Comparison of ENCODE assay signal across 8 cellular contexts in the genomic region with DNA sequence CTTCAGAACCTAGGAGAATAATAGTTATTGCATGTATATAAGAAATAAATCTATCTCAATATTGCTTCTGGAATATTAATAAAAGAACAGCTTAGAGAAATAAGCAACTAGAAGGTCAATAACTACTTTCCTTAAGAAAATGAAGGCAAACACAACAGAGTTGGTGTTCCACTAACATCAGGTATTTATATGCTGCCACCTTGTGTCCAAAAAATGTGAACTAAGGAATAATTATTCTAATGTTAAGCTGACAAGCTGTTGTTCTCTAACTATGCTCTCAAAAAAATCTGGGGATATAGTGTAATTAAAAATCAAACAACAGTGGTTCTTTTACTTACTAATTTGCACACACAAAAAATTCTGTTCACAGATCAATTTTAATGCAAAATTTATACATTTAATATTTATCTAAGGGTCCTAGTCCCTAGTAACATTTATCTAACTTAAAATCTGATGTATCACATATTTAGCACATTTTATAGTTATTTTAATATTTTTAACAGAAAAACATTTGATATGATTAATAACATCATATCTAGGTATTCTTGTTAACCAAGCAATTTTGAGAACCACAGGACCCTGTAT. TPM values are rescaled to one million over a fixed set of nuclear protein-coding genes. Genes with fewer than 3 reads are reported as not detected.
A peak's percentile ranks its signal among the peaks of the same experiment; 100 is the strongest.
DNase-seq lines count a peak whose midpoint lies in the region; ATAC-seq and TF ChIP-seq lines count a peak whose summit lies in the region.

No MANE protein-coding gene starts in this region.

- H3K4me1 Mint-ChIP-seq in CD4-positive, CD25-positive, alpha-beta regulatory T cell: no peaks in the 10 kb centered on the region
- H3K4me1 Mint-ChIP-seq in neural progenitor cell: no peaks in the 10 kb centered on the region
- no peaks in the 10 kb centered on the region for H3K4me1 Mint-ChIP-seq in activated naive CD4-positive, alpha-beta T cell treated with anti-CD3 and anti-CD28 coated beads, Interleukin-2, amount 10 ng/mL, durations not matched to agents 7 days and 5 days

- H3K27me3 ChIP-seq in CD4-positive, CD25-positive, alpha-beta regulatory T cell (ENCODE audit: control insufficient read depth, insufficient read depth, low read length): no peaks in the 10 kb centered on the region
- H3K27me3 ChIP-seq in IMR-90 (ENCODE audit: control insufficient read depth, insufficient read depth, low read length) (no peaks in the 10 kb centered on the region), esophagus muscularis mucosa (no peaks in the 10 kb centered on the region), neural progenitor cell (no peaks in the 10 kb centered on the region), suprapubic skin (no peaks in the 10 kb centered on the region)

- POLR2A ChIA-PET in IMR-90 (lab: Charles Lee; ENCODE audit: unreplicated experiment): interaction anchor here (0.9 kb wide), 1 partner anchor 210 kb away, joined by 3 read pairs; no protein-coding TSS in a partner anchor

- no peak overlapping the region for H3K4me2 ChIP-seq in IMR-90 (ENCODE audit: low read depth, low read length)
- H3K4me2 ChIP-seq in neural progenitor cell: no peak overlapping the region

- dilution Hi-C loops in IMR-90 (cut with HindIII; ENCODE audit: low sequenced_read_pairs, unreplicated experiment): loop anchor here (25.0 kb wide), 2 partner anchors 207 to 532 kb away; a partner anchor contains a TSS

- H3K27ac Mint-ChIP-seq in CD4-positive, CD25-positive, alpha-beta regulatory T cell: no peak overlapping the region
- no peak overlapping the region for H3K27ac Mint-ChIP-seq in neural progenitor cell
- H3K27ac Mint-ChIP-seq in activated naive CD4-positive, alpha-beta T cell treated with anti-CD3 and anti-CD28 coated beads, Interleukin-2, amount 10 ng/mL, durations not matched to agents 7 days and 5 days: no peak overlapping the region

- H3K56ac ChIP-seq in IMR-90 (ENCODE audit: extremely low read depth, insufficient read depth, low read length): no peak overlapping the region

- in situ Hi-C loops in IMR-90 (cut with MboI; ENCODE audit: low sequenced_read_pairs): loop anchor here (5.0 kb wide), 2 partner anchors 207 to 547 kb away; no protein-coding TSS in a partner anchor

- H3K14ac ChIP-seq in IMR-90 (replicated peaks; ENCODE audit: low read depth, low read length): no peak overlapping the region

- H4K5ac ChIP-seq in IMR-90 (ENCODE audit: low read depth, low read length): no peak overlapping the region

- H3K18ac ChIP-seq in IMR-90 (ENCODE audit: low read depth, low read length): no peak overlapping the region

- peak in 1 of 2 donors; percentile 47 for ATAC-seq in CD4-positive, CD25-positive, alpha-beta regulatory T cell (ENCODE audit: low read depth in 2 of 2)
- ATAC-seq in GM19035 (IDR thresholded peaks at IDR 0.05; ENCODE audit: unreplicated experiment) (peak; percentile 78), IMR-90 (ENCODE audit: low read depth) (peak; percentile 66)

- no peaks in the 10 kb centered on the region for H3K4me1 ChIP-seq in CD4-positive, CD25-positive, alpha-beta regulatory T cell (ENCODE audit: control insufficient read depth, insufficient read depth, low read length, poor library complexity, severe bottlenecking)
- H3K4me1 ChIP-seq in IMR-90 (ENCODE audit: control insufficient read depth, insufficient read depth, low read length): no peaks in the 10 kb centered on the region
- H3K4me1 ChIP-seq in esophagus muscularis mucosa: peaks cover 3 to 36% (median 19%) of the 10 kb centered on the region in 4 donors
- H3K4me1 ChIP-seq in neural progenitor cell: no peaks in the 10 kb centered on the region
- no peaks in the 10 kb centered on the region for H3K4me1 ChIP-seq in suprapubic skin

- BruUV-seq in IMR-90 (replicated peaks; lab: Mats Ljungman, UMichigan): no TSS peak

- H3K9me1 ChIP-seq in IMR-90 (ENCODE audit: insufficient read depth, low read length): no peaks in the 10 kb centered on the region

- H2BK15ac ChIP-seq in IMR-90 (ENCODE audit: low read depth, low read length): no peak overlapping the region

- CTCF ChIA-PET in IMR-90 (lab: Yijun Ruan, JAX): interaction anchor here (0.9 to 1.7 kb wide), 5 partner anchors 45 to 214 kb away, joined by 3 to 16 read pairs (median 4); a partner anchor contains a TSS
- CTCF ChIA-PET in activated naive CD4-positive, alpha-beta T cell treated with anti-CD3 and anti-CD28 coated beads, Interleukin-2, amount 10 ng/mL, durations not matched to agents 7 days and 5 days (lab: Charles Lee): interaction anchor here (0.8 to 4.5 kb wide), 9 partner anchors 19 to 545 kb away, joined by 3 to 49 read pairs (median 4); a partner anchor contains a TSS

- peak; percentile 74 for TF ChIP-seq RAD21 in IMR-90 (IDR thresholded peaks at IDR 0.05; ENCODE audit: low read length)

- no peak overlapping the region for H2BK20ac ChIP-seq in IMR-90 (ENCODE audit: low read depth, low read length)

- no peak overlapping the region; a peak in 1 of 4 replicates for H4K8ac ChIP-seq in IMR-90 (ENCODE audit: low read depth in 2 of 2, low read length in 2 of 2)

- no peak overlapping the region for H3K4me3 ChIP-seq in CD4-positive, CD25-positive, alpha-beta regulatory T cell (ENCODE audit: low read depth, low read length)
- H3K4me3 ChIP-seq in IMR-90 (ENCODE audit: insufficient read depth, low read depth, low read length) (no peak overlapping the region), esophagus muscularis mucosa (peak overlapping the region in 3 of 4 donors; percentile 3 to 11 (median 3)), neural progenitor cell (no peak overlapping the region), suprapubic skin (no peak overlapping the region)

- H3K4ac ChIP-seq in IMR-90 (ENCODE audit: low read depth, low read length): no peak overlapping the region

- TF ChIP-seq POLR2A in IMR-90 (IDR thresholded peaks at IDR 0.05; ENCODE audit: low read depth, low read length) (no peak), esophagus muscularis mucosa (IDR thresholded peaks at IDR 0.05; ENCODE audit: low read depth) (no peak), suprapubic skin (IDR thresholded peaks at IDR 0.05) (no peak)

- intact Hi-C loops in IMR-90 (cut with micrococcal nuclease) (loop anchor here (1.0 to 5.0 kb wide), 4 partner anchors 210 to 545 kb away; a partner anchor contains a TSS), esophagus muscularis mucosa (cut with DNase I) (loop anchor here (5.0 to 10.0 kb wide), 2 partner anchors 105 to 547 kb away; no protein-coding TSS in a partner anchor)

- H2AFZ ChIP-seq in IMR-90 (replicated peaks; ENCODE audit: low read length, poor library complexity) (no peak overlapping the region), neural progenitor cell (replicated peaks) (no peak overlapping the region)

- no peaks in the 10 kb centered on the region for H4K20me1 ChIP-seq in IMR-90 (ENCODE audit: insufficient read depth, low read length)
- H4K20me1 ChIP-seq in neural progenitor cell (ENCODE audit: low read depth): no peaks in the 10 kb centered on the region

- H2BK120ac ChIP-seq in IMR-90 (ENCODE audit: low read depth, low read length): no peak overlapping the region

- peaks cover 20% of the 10 kb centered on the region for H3K36me3 ChIP-seq in CD4-positive, CD25-positive, alpha-beta regulatory T cell (ENCODE audit: control insufficient read depth, insufficient read depth, low read length)
- H3K36me3 ChIP-seq in IMR-90 (ENCODE audit: control insufficient read depth, insufficient read depth, low read length): peaks cover 1% of the 10 kb centered on the region; the same call in 1 of the 2 replicates
- H3K36me3 ChIP-seq in esophagus muscularis mucosa: peaks cover 0 to 13% (median 0%) of the 10 kb centered on the region in 4 donors
- H3K36me3 ChIP-seq in neural progenitor cell: no peaks in the 10 kb centered on the region
- peaks cover 19% of the 10 kb centered on the region for H3K36me3 ChIP-seq in suprapubic skin

- DNase-seq in CD4-positive, CD25-positive, alpha-beta regulatory T cell: peak in 2 of 3 donors; percentile 48 to 60
- DNase-seq in IMR-90 (peak; percentile 64), RKO (ENCODE audit: low spot score) (peak; percentile 77), esophagus muscularis mucosa (ENCODE audit: extremely low spot score) (no peak), neural progenitor cell (ENCODE audit: low spot score) (peak; percentile 61), suprapubic skin (ENCODE audit: low spot score in 2 of 2) (no peak)
- no peak for DNase-seq in activated naive CD4-positive, alpha-beta T cell treated with anti-CD3 and anti-CD28 coated beads, Interleukin-2, amount 10 ng/mL, durations not matched to agents 7 days and 5 days

- H3K9ac ChIP-seq in IMR-90 (ENCODE audit: low read depth, low read length) (no peak overlapping the region), neural progenitor cell (no peak overlapping the region)

- H3K27ac ChIP-seq in CD4-positive, CD25-positive, alpha-beta regulatory T cell (ENCODE audit: insufficient read depth, low read length, poor library complexity, severe bottlenecking): no peak overlapping the region
- no peak overlapping the region for H3K27ac ChIP-seq in IMR-90 (ENCODE audit: insufficient read depth, low read length)
- H3K27ac ChIP-seq in esophagus muscularis mucosa (replicated peaks in 1 of 4): peak overlapping the region in 3 of 4 donors; percentile 20 to 53 (median 41)
- H3K27ac ChIP-seq in neural progenitor cell: no peak overlapping the region
- no peak overlapping the region for H3K27ac ChIP-seq in suprapubic skin

- no peaks in the 10 kb centered on the region for H3K9me3 Mint-ChIP-seq in CD4-positive, CD25-positive, alpha-beta regulatory T cell
- no peaks in the 10 kb centered on the region for H3K9me3 Mint-ChIP-seq in neural progenitor cell
- no peaks in the 10 kb centered on the region for H3K9me3 Mint-ChIP-seq in activated naive CD4-positive, alpha-beta T cell treated with anti-CD3 and anti-CD28 coated beads, Interleukin-2, amount 10 ng/mL, durations not matched to agents 7 days and 5 days

- H3F3A ChIP-seq in neural progenitor cell (ENCODE audit: low read depth): no peaks in the 10 kb centered on the region

- no peak overlapping the region for H3K23ac ChIP-seq in IMR-90 (ENCODE audit: low read depth, low read length)

- no peak overlapping the region for H2AK5ac ChIP-seq in IMR-90 (ENCODE audit: low read depth, low read length)

- TF ChIP-seq CTCF in IMR-90 (conservative IDR thresholded peaks at IDR 0.05; ENCODE audit: low read depth, low read length) (peak; percentile 59), esophagus muscularis mucosa (IDR thresholded peaks at IDR 0.05) (peak; percentile 58 to 75 (median 66)), neural progenitor cell (IDR thresholded peaks at IDR 0.05) (peak; percentile 65), suprapubic skin (IDR thresholded peaks at IDR 0.05) (peak in 1 of 2 donors; percentile 25)

- no peak overlapping the region for H3K4me3 Mint-ChIP-seq in CD4-positive, CD25-positive, alpha-beta regulatory T cell
- no peak overlapping the region for H3K4me3 Mint-ChIP-seq in neural progenitor cell
- no peak overlapping the region for H3K4me3 Mint-ChIP-seq in activated naive CD4-positive, alpha-beta T cell treated with anti-CD3 and anti-CD28 coated beads, Interleukin-2, amount 10 ng/mL, durations not matched to agents 7 days and 5 days

- H3K36me3 Mint-ChIP-seq in CD4-positive, CD25-positive, alpha-beta regulatory T cell: peaks cover 7% of the 10 kb centered on the region
- H3K36me3 Mint-ChIP-seq in neural progenitor cell: peaks cover 4% of the 10 kb centered on the region
- peaks cover 6% of the 10 kb centered on the region for H3K36me3 Mint-ChIP-seq in activated naive CD4-positive, alpha-beta T cell treated with anti-CD3 and anti-CD28 coated beads, Interleukin-2, amount 10 ng/mL, durations not matched to agents 7 days and 5 days

- no peaks in the 10 kb centered on the region for H3K27me3 Mint-ChIP-seq in CD4-positive, CD25-positive, alpha-beta regulatory T cell
- H3K27me3 Mint-ChIP-seq in neural progenitor cell (ENCODE audit: insufficient read depth, low read depth): no peaks in the 10 kb centered on the region
- H3K27me3 Mint-ChIP-seq in activated naive CD4-positive, alpha-beta T cell treated with anti-CD3 and anti-CD28 coated beads, Interleukin-2, amount 10 ng/mL, durations not matched to agents 7 days and 5 days: no peaks in the 10 kb centered on the region

- no peak for TF ChIP-seq EP300 in esophagus muscularis mucosa (IDR thresholded peaks at IDR 0.05)
- no peak for TF ChIP-seq EP300 in suprapubic skin (IDR thresholded peaks at IDR 0.05)

- no peaks in the 10 kb centered on the region for H3K79me1 ChIP-seq in IMR-90 (ENCODE audit: low read depth in 1 of 2, low read length in 2 of 2)

- H3K79me2 ChIP-seq in neural progenitor cell (ENCODE audit: low read depth): no peaks in the 10 kb centered on the region

- no peak overlapping the region for H4K91ac ChIP-seq in IMR-90 (ENCODE audit: insufficient read depth, low read depth, low read length)

- H3K9me3 ChIP-seq in CD4-positive, CD25-positive, alpha-beta regulatory T cell (ENCODE audit: control insufficient read depth in 2 of 2, low read length in 2 of 2): no peaks in the 10 kb centered on the region
- H3K9me3 ChIP-seq in IMR-90 (ENCODE audit: control insufficient read depth, insufficient read depth, low read length) (no peaks in the 10 kb centered on the region), esophagus muscularis mucosa (no peaks in the 10 kb centered on the region), neural progenitor cell (ENCODE audit: low read depth) (no peaks in the 10 kb centered on the region), suprapubic skin (no peaks in the 10 kb centered on the region)

- no peak overlapping the region for H2BK5ac ChIP-seq in IMR-90 (ENCODE audit: low read depth, low read length, poor library complexity, severe bottlenecking)

- no peak overlapping the region for H2AK9ac ChIP-seq in IMR-90 (replicated peaks; ENCODE audit: low read depth, low read length, poor library complexity)

RNA-seq across cellular contexts. Expression of a gene that starts 39.6 kb away (rescaled TPM):
- 20.5 TPM for total RNA-seq in CD4-positive, CD25-positive, alpha-beta regulatory T cell
- polyA plus RNA-seq in CD4-positive, CD25-positive, alpha-beta regulatory T cell: 10 to 100 TPM; 52.5 to 55.5 (median 53.5) TPM
- 12.9 and 25.8 TPM in 2 replicates for total RNA-seq in IMR-90 (2012; rRNA removed)
- 15.7 and 18.4 TPM in 2 replicates for polyA plus RNA-seq in IMR-90 (2012; rRNA removed)
- 3.5 and 9.1 TPM in 2 replicates for polyA plus RNA-seq in IMR-90 (2012; cell fraction: cytosol; rRNA removed)
- polyA plus RNA-seq in IMR-90 (2012; cell fraction: nucleus; rRNA removed; ENCODE audit: low replicate concordance): 8.0 and 9.8 TPM in 2 replicates
- 10 to 100 TPM; 24.0 to 33.8 (median 28.8) TPM for total RNA-seq in esophagus muscularis mucosa
- 21.8 and 49.4 TPM in 2 replicates for total RNA-seq in neural progenitor cell (ENCODE audit: low replicate concordance)
- 10 to 100 TPM; 23.7 to 63.2 (median 35.4) TPM for total RNA-seq in suprapubic skin

RNA-seq across cellular contexts. Expression of a gene that starts 39.9 kb away (rescaled TPM):
- total RNA-seq in CD4-positive, CD25-positive, alpha-beta regulatory T cell: 67.2 TPM
- polyA plus RNA-seq in CD4-positive, CD25-positive, alpha-beta regulatory T cell: 100 to 1,000 TPM; 119 to 157 (median 133) TPM
- total RNA-seq in IMR-90 (2012; rRNA removed): 161 and 184 TPM in 2 replicates
- 9.6 and 10.9 TPM in 2 replicates for polyA plus RNA-seq in IMR-90 (2012; rRNA removed)
- 3.3 and 5.7 TPM in 2 replicates for polyA plus RNA-seq in IMR-90 (2012; cell fraction: cytosol; rRNA removed)
- 6.4 and 10.0 TPM in 2 replicates for polyA plus RNA-seq in IMR-90 (2012; cell fraction: nucleus; rRNA removed; ENCODE audit: low replicate concordance)
- 100 to 1,000 TPM; 112 to 277 (median 168) TPM for total RNA-seq in esophagus muscularis mucosa
- 158 and 200 TPM in 2 replicates for total RNA-seq in neural progenitor cell (ENCODE audit: low replicate concordance)
- total RNA-seq in suprapubic skin: 10 to 100 TPM; 43.4 to 63.9 (median 62.6) TPM

Comparison
In these comparisons a context has a peak if more than half of its experiments do, and no peak if none do; other contexts are left out.
1. DNase-seq: peak in CD4-positive, CD25-positive, alpha-beta regulatory T cell (2 of 3), IMR-90 (single experiment), RKO (single experiment) and neural progenitor cell (single experiment); none in esophagus muscularis mucosa (single experiment), suprapubic skin (0 of 2) and activated naive CD4-positive, alpha-beta T cell treated with anti-CD3 and anti-CD28 coated beads, Interleukin-2, amount 10 ng/mL, durations not matched to agents 7 days and 5 days (single experiment).
2. H3K27ac ChIP-seq: peak in esophagus muscularis mucosa (3 of 4); none in CD4-positive, CD25-positive, alpha-beta regulatory T cell (single experiment), IMR-90 (single experiment), neural progenitor cell (single experiment) and suprapubic skin (single experiment).
3. H3K4me3 ChIP-seq: peak in esophagus muscularis mucosa (3 of 4); none in CD4-positive, CD25-positive, alpha-beta regulatory T cell (single experiment), IMR-90 (single experiment), neural progenitor cell (single experiment) and suprapubic skin (single experiment).